ENCODE assay signal across 19 cellular contexts in the genomic region with DNA sequence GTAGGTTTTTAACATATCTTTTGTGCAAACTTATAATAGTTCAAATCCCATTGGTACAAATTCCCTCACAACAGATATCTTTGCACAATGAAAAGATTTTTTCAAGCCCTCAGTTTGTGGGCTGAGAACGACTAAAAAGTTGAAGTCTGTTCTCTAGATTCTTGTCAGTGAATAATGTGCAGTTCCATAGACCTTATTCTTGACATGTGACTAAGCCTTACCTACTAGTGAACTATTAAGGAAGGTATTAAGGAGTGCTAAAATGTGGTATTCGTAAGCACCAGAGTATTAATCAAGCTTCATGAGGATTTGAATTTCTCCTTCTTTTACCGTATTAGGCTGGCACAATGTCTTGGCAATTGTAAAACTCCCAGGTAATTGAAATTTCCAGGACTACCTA.
DNase-seq lines count a peak whose midpoint lies in the region; ATAC-seq and TF ChIP-seq lines count a peak whose summit lies in the region.
"Had no signal": no experiment of that assay in that cellular context is flagged by ENCODE, and none has a peak within 500 bp of the region (broad histone marks: within the 10 kb centered on the region; RNA-seq: fewer than 3 reads in every experiment).

No MANE protein-coding gene starts in this region.

- H3K79me2 ChIP-seq in trophoblast cell (ENCODE audit: control insufficient read depth, insufficient read depth, low read length, poor library complexity) = no peaks in the 10 kb centered on the region

- no CpG with 5 or more reads among the region's 3 CpGs for WGBS in trophoblast cell (ENCODE audit: extremely low coverage, insufficient coverage, insufficient read length)

- H3K14ac ChIP-seq in trophoblast cell (ENCODE audit: low read length) = no peak overlapping the region

- TF ChIP-seq CTCF in progenitor cell of endocrine pancreas (IDR thresholded peaks at IDR 0.05; ENCODE audit: unreplicated experiment) = no peak

- H3K4me3 Mint-ChIP-seq in activated naive CD8-positive, alpha-beta T cell = no peak overlapping the region
- H3K4me3 Mint-ChIP-seq in progenitor cell of endocrine pancreas (ENCODE audit: low read depth) = no peak overlapping the region
- H3K4me3 Mint-ChIP-seq: activated CD8-positive, alpha-beta memory T cell treated with anti-CD3 and anti-CD28 coated beads, Interleukin-2, amount 10 ng/mL, durations not matched to agents 7 days and 5 days; CD4-positive, alpha-beta memory T cell; H9 had no signal

- H2BK5ac ChIP-seq in trophoblast cell (ENCODE audit: low read depth, low read length, poor library complexity) = no peak overlapping the region

- no peak overlapping the region for H3K9ac ChIP-seq in trophoblast cell (ENCODE audit: low read length)

- no peak overlapping the region for H3K4me3 ChIP-seq in trophoblast cell (ENCODE audit: low read depth, low read length)
- H3K4me3 ChIP-seq: heart right ventricle, MG63, prostate gland, upper lobe of right lung had no signal

- DNase-seq in trophoblast cell (no peak), progenitor cell of endocrine pancreas (ENCODE audit: low spot score, unreplicated experiment) (no peak)
- no peak for DNase-seq in stimulated activated CD4-positive, alpha-beta T cell treated with anti-CD3 and anti-CD28 coated beads, Interleukin-15, amount 100 ng/mL, for 24 hours
- DNase-seq: activated CD8-positive, alpha-beta memory T cell treated with anti-CD3 and anti-CD28 coated beads, Interleukin-2, amount 10 ng/mL, durations not matched to agents 7 days and 5 days; CD4-positive, alpha-beta memory T cell; erythroblast; H9; heart right ventricle; left cardiac atrium; MG63; stimulated activated CD4-positive, alpha-beta T cell treated with anti-CD3 and anti-CD28 coated beads, Interleukin-2, amount 100 ng/mL, for 24 hours; stimulated activated CD8-positive, alpha-beta memory T cell treated with anti-CD3 and anti-CD28 coated beads, Interleukin-4, amount 100 ng/mL, for 48 hours; upper lobe of right lung had no signal

- no peaks in the 10 kb centered on the region for H3K36me3 Mint-ChIP-seq in activated naive CD8-positive, alpha-beta T cell
- H3K36me3 Mint-ChIP-seq in progenitor cell of endocrine pancreas (ENCODE audit: insufficient read depth) = no peaks in the 10 kb centered on the region
- H3K36me3 Mint-ChIP-seq: activated CD8-positive, alpha-beta memory T cell treated with anti-CD3 and anti-CD28 coated beads, Interleukin-2, amount 10 ng/mL, durations not matched to agents 7 days and 5 days; activated naive CD4-positive, alpha-beta T cell treated with anti-CD3 and anti-CD28 coated beads, Interleukin-2, amount 50 U/mL, for 24 hours; CD4-positive, alpha-beta memory T cell had no signal

- H3K79me1 ChIP-seq in trophoblast cell (ENCODE audit: low read length) = peaks cover 5% of the 10 kb centered on the region

- H3K4me1 Mint-ChIP-seq in activated naive CD8-positive, alpha-beta T cell (ENCODE audit: low read depth) = peaks cover 54% of the 10 kb centered on the region
- peaks cover 8% of the 10 kb centered on the region for H3K4me1 Mint-ChIP-seq in progenitor cell of endocrine pancreas (ENCODE audit: low read depth)

- no peak overlapping the region for H2BK12ac ChIP-seq in trophoblast cell (ENCODE audit: low read length)

- H3K36me3 ChIP-seq in trophoblast cell (ENCODE audit: control insufficient read depth in 1 of 2, insufficient read depth in 2 of 2, low read length in 2 of 2) = no peaks in the 10 kb centered on the region
- H3K36me3 ChIP-seq: heart right ventricle, MG63, prostate gland, upper lobe of right lung had no signal

- H3K18ac ChIP-seq in trophoblast cell (ENCODE audit: low read length) = no peak overlapping the region

- H4K91ac ChIP-seq in trophoblast cell (ENCODE audit: low read depth, low read length) = no peak overlapping the region

- H2AK5ac ChIP-seq in trophoblast cell (ENCODE audit: low read length) = no peak overlapping the region

- H3K27ac ChIP-seq in trophoblast cell (ENCODE audit: low read depth, low read length) = peak overlapping the region; percentile 25
- H3K27ac ChIP-seq: heart right ventricle, prostate gland, upper lobe of right lung had no signal

- H3K4ac ChIP-seq in trophoblast cell (ENCODE audit: low read depth, low read length) = no peak overlapping the region

- H3K9me3 ChIP-seq in trophoblast cell (ENCODE audit: insufficient read depth, low read depth, low read length) = no peaks in the 10 kb centered on the region
- H3K9me3 ChIP-seq: heart right ventricle, MG63, prostate gland, upper lobe of right lung had no signal

- H4K12ac ChIP-seq in trophoblast cell (ENCODE audit: low read depth, low read length) = no peak overlapping the region

- no peaks in the 10 kb centered on the region for H3K9me3 Mint-ChIP-seq in activated naive CD8-positive, alpha-beta T cell (ENCODE audit: low read depth)
- H3K9me3 Mint-ChIP-seq in progenitor cell of endocrine pancreas (ENCODE audit: low read depth) = no peaks in the 10 kb centered on the region
- H3K9me3 Mint-ChIP-seq: activated naive CD4-positive, alpha-beta T cell treated with anti-CD3 and anti-CD28 coated beads, Interleukin-2, amount 50 U/mL, for 24 hours; CD4-positive, alpha-beta memory T cell; H9 had no signal

- no peak overlapping the region for H3K4me2 ChIP-seq in trophoblast cell (ENCODE audit: low read length)

- H2AFZ ChIP-seq in trophoblast cell (ENCODE audit: insufficient read depth, low read length, poor library complexity) = no peak overlapping the region

- H4K8ac ChIP-seq in trophoblast cell (ENCODE audit: low read depth, low read length) = no peak overlapping the region

- peaks cover 2 to 10% of the 10 kb centered on the region in 2 experiments for H3K4me1 ChIP-seq in trophoblast cell (ENCODE audit: control insufficient read depth in 1 of 2, insufficient read depth in 2 of 2, low read length in 2 of 2)
- H3K4me1 ChIP-seq: prostate gland, upper lobe of right lung had no signal

- no peaks in the 10 kb centered on the region for H3K27me3 ChIP-seq in trophoblast cell (ENCODE audit: insufficient read depth, low read length)
- H3K27me3 ChIP-seq: heart right ventricle, MG63, upper lobe of right lung had no signal

- peak overlapping the region; percentile 1 for H3K27ac Mint-ChIP-seq in activated naive CD8-positive, alpha-beta T cell
- H3K27ac Mint-ChIP-seq in progenitor cell of endocrine pancreas = no peak overlapping the region
- H3K27ac Mint-ChIP-seq: activated CD8-positive, alpha-beta memory T cell treated with anti-CD3 and anti-CD28 coated beads, Interleukin-2, amount 10 ng/mL, durations not matched to agents 7 days and 5 days; H9 had no signal

- no peak overlapping the region for H2BK120ac ChIP-seq in trophoblast cell (ENCODE audit: insufficient read depth, low read length, poor library complexity)

- ATAC-seq in GM18519 (IDR thresholded peaks at IDR 0.05; ENCODE audit: low FRiP score, unreplicated experiment) (peak; percentile 15), HG02759 (IDR thresholded peaks at IDR 0.05; ENCODE audit: unreplicated experiment) (peak; percentile 18), GM19023 (IDR thresholded peaks at IDR 0.05; ENCODE audit: unreplicated experiment) (no peak)
- ATAC-seq: heart right ventricle had no signal

- no peak overlapping the region for H3K23ac ChIP-seq in trophoblast cell (ENCODE audit: low read length)

- peaks cover 2% of the 10 kb centered on the region for H3K27me3 Mint-ChIP-seq in activated naive CD8-positive, alpha-beta T cell
- H3K27me3 Mint-ChIP-seq in progenitor cell of endocrine pancreas = peaks cover 14% of the 10 kb centered on the region
- H3K27me3 Mint-ChIP-seq: activated naive CD4-positive, alpha-beta T cell treated with anti-CD3 and anti-CD28 coated beads, Interleukin-2, amount 50 U/mL, for 24 hours; CD4-positive, alpha-beta memory T cell had no signal
